ENCODE assay signal across 1 cellular context in the genomic region with DNA sequence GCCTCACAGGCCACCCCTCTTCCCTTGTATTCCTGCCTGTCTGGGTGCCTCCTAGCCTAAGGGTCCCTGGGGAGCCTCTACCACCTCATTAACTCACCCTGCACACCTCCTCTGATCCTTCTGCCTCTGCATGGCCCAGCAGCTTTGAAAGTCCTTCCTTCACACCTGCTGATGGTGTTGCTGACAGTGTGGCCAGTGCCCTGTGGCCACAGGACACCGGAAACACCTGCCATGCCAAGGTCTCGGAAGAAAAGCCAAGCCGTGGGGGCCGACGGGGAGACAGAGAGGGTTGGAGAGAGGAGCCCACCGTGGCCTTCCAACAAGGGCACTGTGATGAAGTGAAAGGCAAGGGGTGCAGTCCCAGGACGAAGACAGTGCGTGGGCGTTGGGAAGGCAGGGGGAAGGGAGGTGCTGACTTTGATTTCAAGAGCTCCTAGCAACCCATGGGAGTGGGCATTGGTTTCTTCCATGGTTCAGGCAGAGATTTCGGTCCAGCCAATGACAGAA.
TF ChIP-seq lines count a peak whose summit lies in the region.

No MANE protein-coding gene starts in this region.

TF ChIP-seq in HepG2, 621 proteins besides CTCF, POLR2A, EP300 and RAD21:
- TF ChIP-seq, protein P1, sequence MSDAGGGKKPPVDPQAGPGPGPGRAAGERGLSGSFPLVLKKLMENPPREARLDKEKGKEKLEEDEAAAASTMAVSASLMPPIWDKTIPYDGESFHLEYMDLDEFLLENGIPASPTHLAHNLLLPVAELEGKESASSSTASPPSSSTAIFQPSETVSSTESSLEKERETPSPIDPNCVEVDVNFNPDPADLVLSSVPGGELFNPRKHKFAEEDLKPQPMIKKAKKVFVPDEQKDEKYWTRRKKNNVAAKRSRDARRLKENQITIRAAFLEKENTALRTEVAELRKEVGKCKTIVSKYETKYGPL (CRISPR knock-in tag; IDR thresholded peaks at IDR 0.05) = no peak
TF ChIP-seq in HepG2: peak in this region for 0.
